ENCODE assay signal across 22 cellular contexts in the genomic region with DNA sequence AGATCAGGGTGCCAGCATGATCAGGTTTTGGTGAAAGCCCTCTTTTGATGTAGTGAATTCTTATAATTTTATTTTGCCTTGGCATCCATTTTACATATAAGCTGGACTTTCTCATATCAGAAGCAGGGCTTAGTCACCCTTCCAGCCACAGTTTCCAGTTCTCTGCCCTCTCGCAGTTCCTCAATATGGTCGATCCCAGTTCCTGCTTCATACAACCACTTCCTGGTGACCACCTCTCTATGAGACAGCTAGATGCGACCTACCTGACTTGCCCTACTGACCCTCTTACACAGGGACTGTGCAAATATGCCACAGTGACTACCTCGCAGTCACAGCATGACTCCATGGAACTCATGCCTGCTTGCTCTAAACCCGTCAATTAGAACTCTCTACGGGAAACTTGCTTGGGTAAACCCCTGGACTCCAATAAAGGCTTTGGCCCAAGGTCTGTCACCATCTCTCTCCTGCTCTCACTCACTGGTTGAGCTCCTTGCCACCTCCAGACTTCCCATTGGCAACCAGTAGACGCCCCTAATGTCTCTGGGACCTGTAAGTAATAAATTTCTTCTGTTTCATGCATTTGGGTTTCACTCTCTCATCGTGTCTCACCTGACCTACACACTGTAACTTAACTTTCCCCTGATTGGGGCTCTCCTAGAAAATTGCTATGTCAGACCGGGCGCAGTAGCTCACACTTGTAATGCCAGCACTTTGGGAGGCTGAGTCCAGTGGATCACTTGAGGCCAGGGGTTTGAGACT. TPM values are rescaled to one million over a fixed set of nuclear protein-coding genes. Genes with fewer than 3 reads are reported as not detected.
DNase-seq lines count a peak whose midpoint lies in the region; ATAC-seq, FAIRE-seq and TF ChIP-seq lines count a peak whose summit lies in the region.
"Had no signal": no experiment of that assay in that cellular context is flagged by ENCODE, and none has a peak within 500 bp of the region (broad histone marks: within the 10 kb centered on the region; RNA-seq: fewer than 3 reads in every experiment).

No MANE protein-coding gene starts in this region.

- no peak overlapping the region for H3K18ac ChIP-seq in neuronal stem cell (ENCODE audit: low read length)

- peak overlapping the region; percentile 65 for H4K8ac ChIP-seq in neuronal stem cell (ENCODE audit: low read depth, low read length)

- no peak for TF ChIP-seq CTCF in NB4 (IDR thresholded peaks at IDR 0.05; ENCODE audit: low read depth, low read length)
- no peak for TF ChIP-seq CTCF in prostate gland (IDR thresholded peaks at IDR 0.05)
- no peak for TF ChIP-seq CTCF in A673 (conservative IDR thresholded peaks at IDR 0.05; ENCODE audit: low read depth, low read length)

- H3K4me3 ChIP-seq in NB4 (ENCODE audit: low read depth, low read length) (no peak overlapping the region), neuronal stem cell (ENCODE audit: low read length in 2 of 2) (no peak overlapping the region), prostate gland (no peak overlapping the region), A673 (ENCODE audit: low read depth, low read length, poor library complexity, severe bottlenecking) (no peak overlapping the region)
- H3K4me3 ChIP-seq: SJSA1 had no signal

- POLR2A ChIA-PET in A673 (lab: Charles Lee; ENCODE audit: low non-redundant PET) = no interaction called here

- H2BK5ac ChIP-seq in neuronal stem cell (ENCODE audit: low read length) = no peak overlapping the region

- H2BK12ac ChIP-seq in neuronal stem cell (ENCODE audit: low read length) = no peak overlapping the region

- H3K36me3 ChIP-seq in neuronal stem cell (replicated peaks in 1 of 2; ENCODE audit: control insufficient read depth in 2 of 2, insufficient read depth in 2 of 2, low read length in 2 of 2) (no peaks in the 10 kb centered on the region), prostate gland (no peaks in the 10 kb centered on the region), A673 (ENCODE audit: insufficient read depth, low read length, poor library complexity, severe bottlenecking) (no peaks in the 10 kb centered on the region)
- H3K36me3 ChIP-seq: BE2C, SJSA1 had no signal

- BruUV-seq in A673 (replicated peaks; lab: Mats Ljungman, UMichigan) = no TSS peak

- H2BK120ac ChIP-seq in neuronal stem cell (ENCODE audit: low read depth, low read length) = no peak overlapping the region

- DNase-seq in GM12891 (ENCODE audit: insufficient read length, low spot score) (no peak), NB4 (ENCODE audit: low read depth) (peak; percentile 24), UCSD-AML1 (lab: John Stamatoyannopoulos, UW; ENCODE audit: unreplicated experiment) (peak; percentile 29), neuronal stem cell (ENCODE audit: low spot score) (no peak), prostate gland (ENCODE audit: low spot score) (no peak), NCI-H226 (no peak), A673 (ENCODE audit: low spot score) (no peak)
- DNase-seq: ACHN; BE2C; CD8-positive, alpha-beta memory T cell; GF-D8; HCEC 1CT; NCI-H1105 treated with DMSO at 0.1 percent for 48 hours; NCI-H187; NCI-H510A; NCI-H82; OCI-M1; RPMI8226; T-cell had no signal

- no peak overlapping the region for H3K4me2 ChIP-seq in neuronal stem cell (ENCODE audit: insufficient read depth, low read length, poor library complexity, severe bottlenecking)

- H3K27ac ChIP-seq in neuronal stem cell (replicated peaks; ENCODE audit: low read length) = no peak overlapping the region
- H3K27ac ChIP-seq in prostate gland = no peak overlapping the region
- no peak overlapping the region for H3K27ac ChIP-seq in A673 (ENCODE audit: low read depth, low read length, poor library complexity, severe bottlenecking)
- H3K27ac ChIP-seq: SJSA1 had no signal

- no CpG with 5 or more reads among the region's 10 CpGs for WGBS in neuronal stem cell (ENCODE audit: extremely low coverage in 2 of 2, insufficient read length in 2 of 2, insufficient replicate concordance in 1 of 2), 2 donors
- WGBS in prostate gland = 91% methylated on average over 10 of the region's 10 CpGs

- H3K4me1 ChIP-seq in neuronal stem cell (ENCODE audit: control insufficient read depth in 2 of 2, insufficient read depth in 1 of 2, low read depth in 1 of 2, low read length in 2 of 2) (peaks cover 0 to 12% of the 10 kb centered on the region in 2 donors), prostate gland (replicated peaks) (no peaks in the 10 kb centered on the region), A673 (ENCODE audit: insufficient read depth, low read length, poor library complexity, severe bottlenecking) (no peaks in the 10 kb centered on the region)
- H3K4me1 ChIP-seq: BE2C had no signal

- CTCF ChIA-PET in A673 (lab: Charles Lee) = interaction anchor here (0.7 kb wide), 1 partner anchor 22 kb away, joined by 3 read pairs; no protein-coding TSS in a partner anchor

- H2BK15ac ChIP-seq in neuronal stem cell (ENCODE audit: low read length) = no peak overlapping the region

- intact Hi-C loops in prostate gland (cut with DNase I) (no loop called here), A673 (cut with micrococcal nuclease; ENCODE audit: unreplicated experiment) (no loop called here)

- TF ChIP-seq POLR2A in GM12891 (IDR thresholded peaks at IDR 0.05; ENCODE audit: low read depth, low read length) = no peak
- no peak for TF ChIP-seq POLR2A in NB4 (IDR thresholded peaks at IDR 0.05; ENCODE audit: extremely low read depth, insufficient read length)
- TF ChIP-seq POLR2A in prostate gland (IDR thresholded peaks at IDR 0.05) = no peak

- no peak overlapping the region for H4K91ac ChIP-seq in neuronal stem cell (ENCODE audit: low read depth, low read length, poor library complexity)

- no peak for FAIRE-seq in GM12891 (lab: Jason Lieb, UNC)

- no peak overlapping the region for H3K23ac ChIP-seq in neuronal stem cell (ENCODE audit: low read depth, low read length, poor library complexity)

- H3K79me1 ChIP-seq in neuronal stem cell (ENCODE audit: low read depth, low read length) = no peaks in the 10 kb centered on the region

- no peak for ATAC-seq in GM18873 (IDR thresholded peaks at IDR 0.05; ENCODE audit: low FRiP score, unreplicated experiment)
- ATAC-seq: T-cell had no signal

- H3K4ac ChIP-seq in neuronal stem cell (ENCODE audit: low read length) = no peak overlapping the region

- H3K9me3 ChIP-seq in neuronal stem cell (replicated peaks in 1 of 2; ENCODE audit: control insufficient read depth in 2 of 2, insufficient read depth in 1 of 2, low read depth in 1 of 2, low read length in 2 of 2) (peaks cover 2% of the 10 kb centered on the region in 2 donors), prostate gland (no peaks in the 10 kb centered on the region), A673 (ENCODE audit: low read depth, low read length, poor library complexity, severe bottlenecking) (no peaks in the 10 kb centered on the region)
- H3K9me3 ChIP-seq: BE2C, SJSA1 had no signal

- no peak overlapping the region for H2AK5ac ChIP-seq in neuronal stem cell (ENCODE audit: low read depth, low read length)

- H3K14ac ChIP-seq in neuronal stem cell (ENCODE audit: low read length) = no peak overlapping the region

- H3K9ac ChIP-seq in neuronal stem cell (ENCODE audit: low read depth, low read length, poor library complexity) = no peak overlapping the region

- H2AFZ ChIP-seq in neuronal stem cell (ENCODE audit: low read length) = no peak overlapping the region

- H3K27me3 ChIP-seq in neuronal stem cell (ENCODE audit: control insufficient read depth in 3 of 3, insufficient read depth in 3 of 3, low read depth in 1 of 3, low read length in 3 of 3) = peaks cover 0 to 8% (median 0%) of the 10 kb centered on the region in 3 experiments
- H3K27me3 ChIP-seq in prostate gland (replicated peaks; ENCODE audit: insufficient read depth) = no peaks in the 10 kb centered on the region
- H3K27me3 ChIP-seq in A673 (replicated peaks; ENCODE audit: insufficient read depth, low read depth, low read length, poor library complexity) = no peaks in the 10 kb centered on the region

TF ChIP-seq in GM12891, 5 proteins besides CTCF, POLR2A, EP300 and RAD21:
- TF ChIP-seq POU2F2 (IDR thresholded peaks at IDR 0.05; ENCODE audit: low read depth, low read length) = no peak
- no peak for TF ChIP-seq PAX5 (IDR thresholded peaks at IDR 0.05; ENCODE audit: insufficient read depth, low read length, severe bottlenecking)
- peak; percentile 35; the same call in 1 of the 2 replicates for TF ChIP-seq SPI1 (IDR thresholded peaks at IDR 0.05; ENCODE audit: low read depth, low read length)

RNA-seq across cellular contexts. Expression of a gene that starts 21.4 kb away (rescaled TPM):
- not detected for polyA plus RNA-seq in GM12891 (2012; ENCODE audit: low read depth, missing spikeins)
- polyA plus RNA-seq in neuronal stem cell (2013, experiment 1 of 2) = 0.04 TPM
- 0.03 TPM for polyA plus RNA-seq in neuronal stem cell (2013, experiment 2 of 2)
- total RNA-seq in prostate gland (10 to 100 TPM in 1 of 2 donors, under 1 TPM in 1; 0.09 to 33.5 TPM), A673 (2021) (not detected in 2 replicates)
- total RNA-seq: CD8-positive, alpha-beta memory T cell; HT-29; SJSA1; T-cell had no signal
- polyA plus RNA-seq: CD8-positive, alpha-beta memory T cell had no signal

RNA-seq across cellular contexts. Expression of a gene that starts 35.5 kb away (rescaled TPM):
- polyA plus RNA-seq in GM12891 (2012; ENCODE audit: low read depth, missing spikeins) = not detected
- polyA plus RNA-seq in neuronal stem cell (2013, experiment 1 of 2) = 5.1 TPM
- polyA plus RNA-seq in neuronal stem cell (2013, experiment 2 of 2) = 5.9 TPM
- total RNA-seq in prostate gland (10 to 100 TPM in 1 of 2 donors, 1 to 10 TPM in 1; 4.4 to 16.4 TPM), A673 (2021) (5.7 and 7.7 TPM in 2 replicates)
- polyA plus RNA-seq: CD8-positive, alpha-beta memory T cell had no signal

RNA-seq across cellular contexts. Expression of a gene that starts 38.9 kb away (rescaled TPM):
- 0.04 TPM for polyA plus RNA-seq in GM12891 (2012; ENCODE audit: low read depth, missing spikeins)
- polyA plus RNA-seq in neuronal stem cell (2013, experiment 1 of 2) = 13.6 TPM
- polyA plus RNA-seq in neuronal stem cell (2013, experiment 2 of 2) = 14.1 TPM
- total RNA-seq in prostate gland (10 to 100 TPM; 14.9 to 17.7 TPM), A673 (2021) (2.6 and 4.0 TPM in 2 replicates)

Comparison
In these comparisons a context has a peak if more than half of its experiments do, and no peak if none do; other contexts are left out.
1. DNase-seq: peak in NB4 (single experiment) and UCSD-AML1 (single experiment); none in GM12891 (single experiment), neuronal stem cell (single experiment), prostate gland (single experiment), NCI-H226 (single experiment) and A673 (single experiment).